ENCODE assay signal across 18 cellular contexts in genomic region chr14:28494196-28494595, GRCh38.
"Had no signal": no experiment of that assay in that cellular context is flagged by ENCODE, and none has a peak within 500 bp of the region (broad histone marks: within the 10 kb centered on the region; RNA-seq: fewer than 3 reads in every experiment).

No MANE protein-coding gene starts in this region.

- H3K36me3 Mint-ChIP-seq: activated naive CD4-positive, alpha-beta T cell treated with anti-CD3 and anti-CD28 coated beads, Interleukin-2, amount 10 ng/mL, durations not matched to agents 7 days and 5 days; brain; natural killer cell treated with Interleukin-12 subunit alpha and Interleukin-12 subunit beta and Interleukin-15 and Interleukin-18, amount 100 ng/mL, for 72 hours had no signal

- H3K4me3 ChIP-seq: esophagus squamous epithelium, heart left ventricle, sigmoid colon, testis had no signal

- DNase-seq: activated B cell treated with CpG ODN at 0.5 μM for 24 hours; activated CD4-positive, alpha-beta T cell treated with anti-CD3 and anti-CD28 coated beads, Interleukin-2, amount 10 ng/mL, durations not matched to agents 24 days and 14 days; activated CD8-positive, alpha-beta memory T cell treated with anti-CD3 and anti-CD28 coated beads for 24 hours; activated naive CD4-positive, alpha-beta T cell treated with anti-CD3 and anti-CD28 coated beads, Interleukin-2, amount 10 ng/mL, durations not matched to agents 7 days and 5 days; cerebellar nuclear complex; dermis blood vessel endothelial cell; esophagus squamous epithelium; heart left ventricle; occipital lobe; sigmoid colon; stimulated activated CD4-positive, alpha-beta T cell treated with anti-CD3 and anti-CD28 coated beads, Interleukin-2, amount 100 ng/mL, for 48 hours; stimulated activated naive CD8-positive, alpha-beta T cell treated with anti-CD3 and anti-CD28 coated beads, Interleukin-15, amount 100 ng/mL, for 72 hours; testis had no signal

- FAIRE-seq: islet of Langerhans had no signal

- ATAC-seq: activated T-helper 17 cell treated with anti-CD3 and anti-CD28 coated beads, Interleukin-2, amount 50 U/mL, for 72 hours; heart left ventricle; natural killer cell treated with Interleukin-12 subunit alpha and Interleukin-12 subunit beta and Interleukin-15 and Interleukin-18, amount 100 ng/mL, for 72 hours; stimulated activated naive CD8-positive, alpha-beta T cell treated with anti-CD3 and anti-CD28 coated beads, Interleukin-15, amount 100 ng/mL, for 72 hours had no signal

- H3K27ac Mint-ChIP-seq: activated B cell treated with CpG ODN at 0.5 μM for 24 hours; activated CD4-positive, alpha-beta T cell treated with anti-CD3 and anti-CD28 coated beads, Interleukin-2, amount 10 ng/mL, durations not matched to agents 24 days and 14 days; activated naive CD4-positive, alpha-beta T cell treated with anti-CD3 and anti-CD28 coated beads, Interleukin-2, amount 10 ng/mL, durations not matched to agents 7 days and 5 days; activated T-helper 17 cell treated with anti-CD3 and anti-CD28 coated beads, Interleukin-2, amount 50 U/mL, for 72 hours; brain; natural killer cell treated with Interleukin-12 subunit alpha and Interleukin-12 subunit beta and Interleukin-15 and Interleukin-18, amount 100 ng/mL, for 72 hours; stimulated activated naive CD8-positive, alpha-beta T cell treated with anti-CD3 and anti-CD28 coated beads, Interleukin-15, amount 100 ng/mL, for 72 hours; T-helper 1 cell treated with Interleukin-12 subunit alpha and Interleukin-12 subunit beta and Interleukin-4 antibody, amounts not matched to agents 30 μg/mL and 1 μg/mL, for 36 hours had no signal

- H3K4me1 Mint-ChIP-seq: activated B cell treated with CpG ODN at 0.5 μM for 24 hours; activated CD4-positive, alpha-beta T cell treated with anti-CD3 and anti-CD28 coated beads, Interleukin-2, amount 10 ng/mL, durations not matched to agents 24 days and 14 days; activated naive CD4-positive, alpha-beta T cell treated with anti-CD3 and anti-CD28 coated beads, Interleukin-2, amount 10 ng/mL, durations not matched to agents 7 days and 5 days; activated T-helper 17 cell treated with anti-CD3 and anti-CD28 coated beads, Interleukin-2, amount 50 U/mL, for 72 hours; stimulated activated naive CD8-positive, alpha-beta T cell treated with anti-CD3 and anti-CD28 coated beads, Interleukin-15, amount 100 ng/mL, for 72 hours had no signal

- H3K9me3 Mint-ChIP-seq: activated B cell treated with CpG ODN at 0.5 μM for 24 hours, brain had no signal

- H3K27me3 Mint-ChIP-seq: activated B cell treated with CpG ODN at 0.5 μM for 24 hours; activated CD4-positive, alpha-beta T cell treated with anti-CD3 and anti-CD28 coated beads, Interleukin-2, amount 10 ng/mL, durations not matched to agents 24 days and 14 days; activated naive CD4-positive, alpha-beta T cell treated with anti-CD3 and anti-CD28 coated beads, Interleukin-2, amount 10 ng/mL, durations not matched to agents 7 days and 5 days; activated T-helper 17 cell treated with anti-CD3 and anti-CD28 coated beads, Interleukin-2, amount 50 U/mL, for 72 hours; brain; natural killer cell treated with Interleukin-12 subunit alpha and Interleukin-12 subunit beta and Interleukin-15 and Interleukin-18, amount 100 ng/mL, for 72 hours; stimulated activated naive CD8-positive, alpha-beta T cell treated with anti-CD3 and anti-CD28 coated beads, Interleukin-15, amount 100 ng/mL, for 72 hours had no signal

- H3K4me3 Mint-ChIP-seq: activated B cell treated with CpG ODN at 0.5 μM for 24 hours; activated CD4-positive, alpha-beta T cell treated with anti-CD3 and anti-CD28 coated beads, Interleukin-2, amount 10 ng/mL, durations not matched to agents 24 days and 14 days; activated naive CD4-positive, alpha-beta T cell treated with anti-CD3 and anti-CD28 coated beads, Interleukin-2, amount 10 ng/mL, durations not matched to agents 7 days and 5 days; activated T-helper 17 cell treated with anti-CD3 and anti-CD28 coated beads, Interleukin-2, amount 50 U/mL, for 72 hours; brain; natural killer cell treated with Interleukin-12 subunit alpha and Interleukin-12 subunit beta and Interleukin-15 and Interleukin-18, amount 100 ng/mL, for 72 hours; stimulated activated naive CD8-positive, alpha-beta T cell treated with anti-CD3 and anti-CD28 coated beads, Interleukin-15, amount 100 ng/mL, for 72 hours; T-helper 1 cell treated with Interleukin-12 subunit alpha and Interleukin-12 subunit beta and Interleukin-4 antibody, amounts not matched to agents 30 μg/mL and 1 μg/mL, for 36 hours had no signal
